ENCODE assay signal across 23 cellular contexts in genomic region chr4:124065941-124066340, GRCh38.
"Had no signal": no experiment of that assay in that cellular context is flagged by ENCODE, and none has a peak within 500 bp of the region (broad histone marks: within the 10 kb centered on the region; RNA-seq: fewer than 3 reads in every experiment).

No MANE protein-coding gene starts in this region.

- DNase-seq: activated B cell treated with CpG ODN at 0.5 μM for 24 hours; activated CD4-positive, alpha-beta T cell treated with anti-CD3 and anti-CD28 coated beads for 48 hours; activated CD4-positive, alpha-beta T cell treated with anti-CD3 and anti-CD28 coated beads, Interleukin-2, amount 50 U/mL, for 1 hour; activated CD4-positive, alpha-beta T cell treated with anti-CD3 and anti-CD28 coated beads, Interleukin-2, amount 50 U/mL, for 48 hours; activated CD8-positive, alpha-beta memory T cell treated with anti-CD3 and anti-CD28 coated beads for 24 hours; activated CD8-positive, alpha-beta T cell treated with anti-CD3 and anti-CD28 coated beads for 36 hours; activated effector memory CD4-positive, alpha-beta T cell treated with Interleukin-2 at 50 U/mL for 16 hours; activated gamma-delta T cell treated with Interleukin-2 at 50 U/mL for 16 hours; activated naive CD4-positive, alpha-beta T cell treated with anti-CD3 and anti-CD28 coated beads, Interleukin-2, amount 50 U/mL, for 16 hours; activated naive CD4-positive, alpha-beta T cell treated with Interleukin-2 at 50 U/mL for 16 hours; activated T-cell treated with anti-CD3 and anti-CD28 coated beads, Interleukin-2, amount 50 U/mL, for 4 hours; amniotic stem cell; anterior cingulate cortex; brain microvascular endothelial cell; dorsolateral prefrontal cortex; effector memory CD4-positive, alpha-beta T cell; endodermal cell; head of caudate nucleus; T-helper 2 cell; WERI-Rb-1 had no signal

- ATAC-seq: activated CD4-positive, CD25-positive, alpha-beta regulatory T cell treated with anti-CD3 and anti-CD28 coated beads, Interleukin-2, amount 50 U/mL, for 24 hours; activated CD8-positive, alpha-beta T cell treated with anti-CD3 and anti-CD28 coated beads for 36 hours; activated T-cell treated with anti-CD3 and anti-CD28 coated beads, Interleukin-2, amount 50 U/mL, for 4 hours; activated T-helper 17 cell treated with anti-CD3 and anti-CD28 coated beads, Interleukin-2, amount 50 U/mL, for 72 hours; esophagus mucosa had no signal
